20 cellular contexts compared by ENCODE assay signal in genomic region chr4:32042486-32042885, GRCh38.
DNase-seq lines count a peak whose midpoint lies in the region; ATAC-seq and TF ChIP-seq lines count a peak whose summit lies in the region.
"Had no signal": no experiment of that assay in that cellular context is flagged by ENCODE, and none has a peak within 500 bp of the region (broad histone marks: within the 10 kb centered on the region; RNA-seq: fewer than 3 reads in every experiment).

No MANE protein-coding gene starts in this region.

- no peaks in the 10 kb centered on the region for H3K9me2 ChIP-seq in hepatocyte (replicated peaks; ENCODE audit: insufficient read depth)

- no peaks in the 10 kb centered on the region for H3K36me3 Mint-ChIP-seq in chondrocyte (ENCODE audit: low read depth)

- DNase-seq in A673 (ENCODE audit: low spot score) = no peak
- peak; percentile 8 for DNase-seq in OCI-M1 (lab: John Stamatoyannopoulos, UW)
- no peak for DNase-seq in chondrocyte (ENCODE audit: low spot score)
- DNase-seq in hepatocyte (ENCODE audit: low spot score) = no peak
- DNase-seq in sciatic nerve (ENCODE audit: low spot score) = no peak
- no peak for DNase-seq in activated T-cell treated with anti-CD3 and anti-CD28 coated beads, Interleukin-2, amount 50 U/mL, for 1 hour
- DNase-seq in aorta = no peak
- no peak for DNase-seq in NCI-H2107 treated with DMSO at 0.1 percent for 48 hours (lab: John Stamatoyannopoulos, UW; ENCODE audit: unreplicated experiment)
- DNase-seq: ACHN, AML-193, COR-L47, DMS79, MM.1S, NCI-H1092 treated with DMSO at 0.1 percent for 48 hours, NCI-H2107, NCI-H226, NCI-H524 treated with DMSO at 0.1 percent for 48 hours, Peyer's patch, Right ventricle myocardium superior had no signal

- H3K27ac ChIP-seq in A673 (ENCODE audit: low read depth, low read length, poor library complexity, severe bottlenecking) (no peak overlapping the region), hepatocyte (no peak overlapping the region), aorta (ENCODE audit: low read depth in 1 of 2, low read length in 2 of 2) (no peak overlapping the region)
- H3K27ac ChIP-seq: Peyer's patch had no signal

- CTCF ChIA-PET in A673 (lab: Charles Lee) = no interaction called here

- H3K4me3 ChIP-seq in A673 (ENCODE audit: low read depth, low read length, poor library complexity, severe bottlenecking) (no peak overlapping the region), hepatocyte (no peak overlapping the region), aorta (ENCODE audit: low read length in 2 of 2) (no peak overlapping the region)
- H3K4me3 ChIP-seq: HAP-1, Peyer's patch had no signal

- H3K79me2 ChIP-seq in hepatocyte = no peaks in the 10 kb centered on the region

- H3K27me3 Mint-ChIP-seq in chondrocyte (ENCODE audit: low read depth) = no peaks in the 10 kb centered on the region

- peak; percentile 37; the same call in 1 of the 2 replicates for TF ChIP-seq CTCF in A673 (conservative IDR thresholded peaks at IDR 0.05; ENCODE audit: low read depth, low read length)
- TF ChIP-seq CTCF in chondrocyte (IDR thresholded peaks at IDR 0.05) = peak; percentile 73
- peak; percentile 51 for TF ChIP-seq CTCF in hepatocyte (IDR thresholded peaks at IDR 0.05; ENCODE audit: poor library complexity)

- POLR2A ChIA-PET in A673 (lab: Charles Lee; ENCODE audit: low non-redundant PET) = no interaction called here

- H3K27me3 ChIP-seq in A673 (replicated peaks; ENCODE audit: insufficient read depth, low read depth, low read length, poor library complexity) = no peaks in the 10 kb centered on the region
- H3K27me3 ChIP-seq in hepatocyte = no peaks in the 10 kb centered on the region
- no peaks in the 10 kb centered on the region for H3K27me3 ChIP-seq in aorta (ENCODE audit: control insufficient read depth in 1 of 2, insufficient read depth in 2 of 2, low read length in 1 of 2)
- H3K27me3 ChIP-seq: Peyer's patch had no signal

- H3K36me3 ChIP-seq in A673 (ENCODE audit: insufficient read depth, low read length, poor library complexity, severe bottlenecking) = no peaks in the 10 kb centered on the region
- no peaks in the 10 kb centered on the region for H3K36me3 ChIP-seq in hepatocyte (replicated peaks; ENCODE audit: insufficient read depth, low read depth)
- no peaks in the 10 kb centered on the region for H3K36me3 ChIP-seq in aorta (ENCODE audit: control insufficient read depth in 1 of 2, insufficient read depth in 2 of 2, low read length in 1 of 2)
- H3K36me3 ChIP-seq: HAP-1, Peyer's patch had no signal

- H3K4me2 ChIP-seq in hepatocyte = no peak overlapping the region

- no peaks in the 10 kb centered on the region for H3K4me1 Mint-ChIP-seq in chondrocyte (ENCODE audit: low read depth)

- ATAC-seq in sciatic nerve (no peak), aorta (ENCODE audit: low FRiP score) (no peak)

- no TSS peak for BruUV-seq in A673 (replicated peaks; lab: Mats Ljungman, UMichigan)

- H3K27ac Mint-ChIP-seq in chondrocyte (ENCODE audit: unreplicated experiment) = no peak overlapping the region

- peaks cover 6% of the 10 kb centered on the region for H3K9me3 Mint-ChIP-seq in chondrocyte (ENCODE audit: low read depth)

- H3K9me3 ChIP-seq in A673 (ENCODE audit: low read depth, low read length, poor library complexity, severe bottlenecking) (no peaks in the 10 kb centered on the region), hepatocyte (ENCODE audit: low read depth) (no peaks in the 10 kb centered on the region), aorta (ENCODE audit: control insufficient read depth, low read length) (no peaks in the 10 kb centered on the region)
- H3K9me3 ChIP-seq: HAP-1, Peyer's patch had no signal

- H3K4me3 Mint-ChIP-seq in chondrocyte (ENCODE audit: unreplicated experiment) = no peak overlapping the region

- H3K4me1 ChIP-seq in A673 (ENCODE audit: insufficient read depth, low read length, poor library complexity, severe bottlenecking) (no peaks in the 10 kb centered on the region), hepatocyte (ENCODE audit: insufficient read depth) (no peaks in the 10 kb centered on the region), aorta (ENCODE audit: control insufficient read depth in 1 of 2, insufficient read depth in 2 of 2, low read length in 2 of 2) (no peaks in the 10 kb centered on the region)
- H3K4me1 ChIP-seq: HAP-1, Peyer's patch had no signal

- intact Hi-C loops in A673 (cut with micrococcal nuclease; ENCODE audit: unreplicated experiment) = no loop called here
- intact Hi-C loops in sciatic nerve (cut with DNase I) = no loop called here
- intact Hi-C loops in aorta (cut with DNase I) = no loop called here

- no peak overlapping the region for H2AFZ ChIP-seq in hepatocyte

- no peaks in the 10 kb centered on the region for H4K20me1 ChIP-seq in hepatocyte (ENCODE audit: insufficient read depth, poor library complexity, severe bottlenecking)
